Comparison of ENCODE assay signal across 22 cellular contexts in genomic region chr22:46371623-46372226, GRCh38. TPM values are rescaled to one million over a fixed set of nuclear protein-coding genes. Genes with fewer than 3 reads are reported as not detected.
DNase-seq lines count a peak whose midpoint lies in the region; ATAC-seq, FAIRE-seq and TF ChIP-seq lines count a peak whose summit lies in the region.
"Had no signal": no experiment of that assay in that cellular context is flagged by ENCODE, and none has a peak within 500 bp of the region (broad histone marks: within the 10 kb centered on the region; RNA-seq: fewer than 3 reads in every experiment).

No MANE protein-coding gene starts in this region.

- FAIRE-seq in K562 (lab: Jason Lieb, UNC) = no peak

- H3K27ac ChIP-seq in K562 (ENCODE audit: extremely low read depth, low read depth, low read length) = no peak overlapping the region
- H3K27ac ChIP-seq in transverse colon = no peak overlapping the region
- H3K27ac ChIP-seq: SJSA1 had no signal

- H3K9ac ChIP-seq in K562 (ENCODE audit: insufficient read depth in 1 of 2, low read depth in 2 of 2, low read length in 2 of 2) = no peak overlapping the region

- peaks cover 0 to 28% of the 10 kb centered on the region in 2 experiments; a peak in 3 of 5 replicates for H3K27me3 ChIP-seq in K562 (ENCODE audit: control insufficient read depth in 2 of 2, insufficient read depth in 2 of 2, low read length in 2 of 2)
- peaks cover 8% of the 10 kb centered on the region for H3K27me3 ChIP-seq in transverse colon
- H3K27me3 ChIP-seq: SJSA1 had no signal

- no peak overlapping the region for H3K4me2 ChIP-seq in K562 (ENCODE audit: insufficient read depth, low read length)

- TF ChIP-seq CTCF in K562 (IDR thresholded peaks at IDR 0.05 in 2 of 3, conservative IDR thresholded peaks at IDR 0.05 in 1 of 3; ENCODE audit: insufficient read depth in 2 of 3, low read depth in 1 of 3, low read length in 3 of 3) (no peak), natural killer cell (IDR thresholded peaks at IDR 0.05) (no peak), transverse colon (IDR thresholded peaks at IDR 0.05) (no peak)

- TF ChIP-seq EP300 in K562 (IDR thresholded peaks at IDR 0.05; ENCODE audit: low read length) (no peak), transverse colon (IDR thresholded peaks at IDR 0.05; ENCODE audit: low read depth) (no peak)

- TF ChIP-seq RAD21 in K562 (CRISPR knock-in tag; conservative IDR thresholded peaks at IDR 0.05 in 1 of 2, IDR thresholded peaks at IDR 0.05 in 1 of 2) = no peak

- H3K9me3 Mint-ChIP-seq in activated naive CD4-positive, alpha-beta T cell treated with anti-CD3 and anti-CD28 coated beads, Interleukin-2, amount 50 U/mL, for 24 hours = peaks cover 6% of the 10 kb centered on the region
- H3K9me3 Mint-ChIP-seq in activated naive CD4-positive, alpha-beta T cell treated with anti-CD3 and anti-CD28 coated beads, Interleukin-2, amount 10 ng/mL, durations not matched to agents 7 days and 5 days = peaks cover 8% of the 10 kb centered on the region
- peaks cover 7 to 9% of the 10 kb centered on the region in 2 donors for H3K9me3 Mint-ChIP-seq in natural killer cell

- H3K36me3 Mint-ChIP-seq in activated naive CD4-positive, alpha-beta T cell treated with anti-CD3 and anti-CD28 coated beads, Interleukin-2, amount 50 U/mL, for 24 hours = peaks cover 3% of the 10 kb centered on the region
- no peaks in the 10 kb centered on the region for H3K36me3 Mint-ChIP-seq in activated naive CD4-positive, alpha-beta T cell treated with anti-CD3 and anti-CD28 coated beads, Interleukin-2, amount 10 ng/mL, durations not matched to agents 7 days and 5 days
- no peaks in the 10 kb centered on the region for H3K36me3 Mint-ChIP-seq in natural killer cell

- no peak overlapping the region for H3K4me3 Mint-ChIP-seq in activated naive CD4-positive, alpha-beta T cell treated with anti-CD3 and anti-CD28 coated beads, Interleukin-2, amount 50 U/mL, for 24 hours
- no peak overlapping the region for H3K4me3 Mint-ChIP-seq in activated naive CD4-positive, alpha-beta T cell treated with anti-CD3 and anti-CD28 coated beads, Interleukin-2, amount 10 ng/mL, durations not matched to agents 7 days and 5 days
- peak overlapping the region; percentile 66 for H3K4me3 Mint-ChIP-seq in natural killer cell
- H3K4me3 Mint-ChIP-seq: H9 had no signal

- no peak for TF ChIP-seq POLR2A in K562 (conservative IDR thresholded peaks at IDR 0.05)
- TF ChIP-seq POLR2A in transverse colon (IDR thresholded peaks at IDR 0.05) = no peak

- H3K4me1 ChIP-seq in K562 (replicated peaks in 1 of 2; ENCODE audit: control insufficient read depth in 2 of 2, insufficient read depth in 2 of 2, low read length in 2 of 2) (peaks cover 0 to 12% of the 10 kb centered on the region in 2 experiments; a peak in 2 of 5 replicates), transverse colon (peaks cover 3 to 36% (median 26%) of the 10 kb centered on the region in 4 donors)
- H3K4me1 ChIP-seq: SJSA1 had no signal

- no peaks in the 10 kb centered on the region for H3K79me2 ChIP-seq in K562 (ENCODE audit: control insufficient read depth, insufficient read depth, low read length)

- H3K9me3 ChIP-seq in K562 (replicated peaks; ENCODE audit: control insufficient read depth, insufficient read depth, low read depth, low read length) = no peaks in the 10 kb centered on the region
- peaks cover 0 to 4% of the 10 kb centered on the region in 2 donors for H3K9me3 ChIP-seq in transverse colon

- no peak overlapping the region for H2AFZ ChIP-seq in K562 (ENCODE audit: low read depth, low read length)

- in situ Hi-C loops in K562 (cut with MboI) = no loop called here
- in situ Hi-C loops in transverse colon (cut with MboI; ENCODE audit: low pct_ligation_motif_present in 1 of 4, low pct_unique_long_range_greater_than_20kb in 1 of 4, low sequenced_read_pairs in 3 of 4) = no loop called here

- CTCF ChIA-PET in activated naive CD4-positive, alpha-beta T cell treated with anti-CD3 and anti-CD28 coated beads, Interleukin-2, amount 10 ng/mL, durations not matched to agents 7 days and 5 days (lab: Charles Lee) = no interaction called here
- CTCF ChIA-PET in K562 (lab: Yijun Ruan, JAX; ENCODE audit: low intra/inter-chr PET ratio) = no interaction called here

- no peaks in the 10 kb centered on the region for H3K9me1 ChIP-seq in K562 (ENCODE audit: control insufficient read depth, insufficient read depth, low read length)

- peaks cover 39% of the 10 kb centered on the region for H3K4me1 Mint-ChIP-seq in activated naive CD4-positive, alpha-beta T cell treated with anti-CD3 and anti-CD28 coated beads, Interleukin-2, amount 50 U/mL, for 24 hours
- H3K4me1 Mint-ChIP-seq in activated naive CD4-positive, alpha-beta T cell treated with anti-CD3 and anti-CD28 coated beads, Interleukin-2, amount 10 ng/mL, durations not matched to agents 7 days and 5 days = peaks cover 27% of the 10 kb centered on the region
- peaks cover 56 to 83% of the 10 kb centered on the region in 2 donors for H3K4me1 Mint-ChIP-seq in natural killer cell

- H3K27me3 Mint-ChIP-seq in activated naive CD4-positive, alpha-beta T cell treated with anti-CD3 and anti-CD28 coated beads, Interleukin-2, amount 50 U/mL, for 24 hours = no peaks in the 10 kb centered on the region
- peaks cover 67% of the 10 kb centered on the region for H3K27me3 Mint-ChIP-seq in activated naive CD4-positive, alpha-beta T cell treated with anti-CD3 and anti-CD28 coated beads, Interleukin-2, amount 10 ng/mL, durations not matched to agents 7 days and 5 days
- peaks cover 0 to 9% of the 10 kb centered on the region in 2 donors for H3K27me3 Mint-ChIP-seq in natural killer cell (ENCODE audit: low read depth in 2 of 2)

- intact Hi-C loops in K562 (cut with micrococcal nuclease) (no loop called here), natural killer cell (cut with micrococcal nuclease) (loop anchor here (2.0 kb wide), 2 partner anchors 33 to 61 kb away; no protein-coding TSS in a partner anchor), transverse colon (cut with DNase I; ENCODE audit: low total_unique reads) (no loop called here)

- H4K20me1 ChIP-seq in K562 (replicated peaks; ENCODE audit: control insufficient read depth, insufficient read depth, low read length) = peaks cover 6% of the 10 kb centered on the region

- H3K36me3 ChIP-seq in K562 (ENCODE audit: control insufficient read depth, insufficient read depth, low read length) (no peaks in the 10 kb centered on the region), transverse colon (no peaks in the 10 kb centered on the region)
- H3K36me3 ChIP-seq: SJSA1 had no signal

- WGBS in K562 (ENCODE audit: insufficient coverage, low coverage, missing lambda C conversion rate) = 0% methylated on average over 2 of the region's 2 CpGs
- WGBS in transverse colon (ENCODE audit: low coverage in 1 of 2), 2 donors = 91 to 100% methylated on average over 2 of the region's 2 CpGs

- POLR2A ChIA-PET in K562 (lab: Yijun Ruan, JAX) = no interaction called here

- DNase-seq in activated naive CD4-positive, alpha-beta T cell treated with anti-CD3 and anti-CD28 coated beads, Interleukin-2, amount 10 ng/mL, durations not matched to agents 7 days and 5 days = no peak
- DNase-seq in K562 (ENCODE audit: extremely low read depth in 1 of 4, low spot score in 3 of 4) (no peak), natural killer cell (no peak), transverse colon (no peak), GM19238 (ENCODE audit: insufficient read length, low spot score) (no peak)
- no peak for DNase-seq in stimulated activated naive CD4-positive, alpha-beta T cell (lab: John Stamatoyannopoulos, UW)
- DNase-seq: ACHN, C1 segment of cervical spinal cord, DMS 273 treated with DMSO at 0.1 percent for 48 hours, DMS79 treated with DMSO at 0.1 percent for 48 hours, H9, Kasumi-1, NCI-H1694, NCI-H2081, NCI-H2171 treated with DMSO at 0.1 percent for 48 hours, NCI-H524 treated with DMSO at 0.1 percent for 48 hours, NCI-H82, OCI-M1 had no signal

- no peak overlapping the region for H3K4me3 ChIP-seq in K562
- no peak overlapping the region for H3K4me3 ChIP-seq in transverse colon
- H3K4me3 ChIP-seq: SJSA1 had no signal

- no TSS peak for BruUV-seq in K562 (replicated peaks; lab: Mats Ljungman, UMichigan)

- ATAC-seq in K562 = no peak
- no peak for ATAC-seq in natural killer cell
- ATAC-seq in HG03196 (IDR thresholded peaks at IDR 0.05; ENCODE audit: unreplicated experiment) = no peak
- ATAC-seq: Right ventricle myocardium inferior had no signal

- peak overlapping the region; percentile 38 for H3K27ac Mint-ChIP-seq in activated naive CD4-positive, alpha-beta T cell treated with anti-CD3 and anti-CD28 coated beads, Interleukin-2, amount 50 U/mL, for 24 hours
- H3K27ac Mint-ChIP-seq in activated naive CD4-positive, alpha-beta T cell treated with anti-CD3 and anti-CD28 coated beads, Interleukin-2, amount 10 ng/mL, durations not matched to agents 7 days and 5 days = no peak overlapping the region
- peak overlapping the region; percentile 90 to 92 for H3K27ac Mint-ChIP-seq in natural killer cell
- H3K27ac Mint-ChIP-seq: H9 had no signal

TF ChIP-seq in K562, 482 proteins besides CTCF, POLR2A, EP300 and RAD21:
- peak; percentile 35 for TF ChIP-seq CREBBP (IDR thresholded peaks at IDR 0.05; ENCODE audit: low read depth, low read length)
- TF ChIP-seq BDP1 (IDR thresholded peaks at IDR 0.05; ENCODE audit: insufficient read depth, insufficient read length) = no peak

RNA-seq across cellular contexts. Expression of gene TRMU, which starts 36.2 kb away (rescaled TPM):
- 143 and 244 TPM in 2 replicates for total RNA-seq in K562 (2011; cell fraction: chromatin; rRNA removed; ENCODE audit: low replicate concordance)
- total RNA-seq in K562 (2011; cell fraction: nucleolus; rRNA removed) = 146 and 197 TPM in 2 replicates
- total RNA-seq in K562 (2011; cell fraction: nucleoplasm; rRNA removed) = 117 and 144 TPM in 2 replicates
- 47.2 and 52.2 TPM in 2 replicates for total RNA-seq in K562 (2014; rRNA removed)
- 28.6 and 28.8 TPM in 2 replicates for total RNA-seq in K562 (2014; rRNA removed; fragmentation: Illumina TruSeq; extraction: Trizol)
- 38.2 and 38.7 TPM in 2 replicates for total RNA-seq in K562 (2015; rRNA removed; fragmentation: Illumina TruSeq; extraction: Trizol)
- total RNA-seq in K562 (2021) = 46.0 and 47.2 TPM in 2 replicates
- polyA plus RNA-seq in K562 (2011; rRNA removed) = 35.3 and 36.7 TPM in 2 replicates
- polyA plus RNA-seq in K562 (2011; cell fraction: cytosol; rRNA removed) = 28.7 and 36.3 TPM in 2 replicates
- polyA plus RNA-seq in K562 (2011; cell fraction: nucleus; rRNA removed) = 224 and 236 TPM in 2 replicates
- polyA plus RNA-seq in K562 (2012) = 31.9 and 36.3 TPM in 2 replicates
- polyA plus RNA-seq in K562 (2014; fragmentation: Illumina TruSeq; extraction: Trizol) = 33.3 and 36.3 TPM in 2 replicates
- polyA plus RNA-seq in K562 (2014; fragmentation: Nextera tagmentation; extraction: Ambion mirVana) = 1 to 10 TPM; 2.3 to 3.7 TPM
- 49.9 and 54.1 TPM in 2 replicates for polyA plus RNA-seq in K562 (2014; rRNA removed)
- 24.6 and 28.1 TPM in 2 replicates for polyA minus RNA-seq in K562 (2011; rRNA and poly(A)+ RNA removed)
- polyA minus RNA-seq in K562 (2011; cell fraction: cytosol; rRNA and poly(A)+ RNA removed) = 11.9 and 14.3 TPM in 2 replicates
- 113 and 153 TPM in 2 replicates for polyA minus RNA-seq in K562 (2011; cell fraction: nucleus; rRNA and poly(A)+ RNA removed)
- 10 to 100 TPM; 54.5 to 77.9 (median 58.4) TPM for total RNA-seq in natural killer cell
- total RNA-seq in transverse colon = 10 to 100 TPM; 33.7 to 90.0 (median 38.5) TPM
